In the genomic region with DNA sequence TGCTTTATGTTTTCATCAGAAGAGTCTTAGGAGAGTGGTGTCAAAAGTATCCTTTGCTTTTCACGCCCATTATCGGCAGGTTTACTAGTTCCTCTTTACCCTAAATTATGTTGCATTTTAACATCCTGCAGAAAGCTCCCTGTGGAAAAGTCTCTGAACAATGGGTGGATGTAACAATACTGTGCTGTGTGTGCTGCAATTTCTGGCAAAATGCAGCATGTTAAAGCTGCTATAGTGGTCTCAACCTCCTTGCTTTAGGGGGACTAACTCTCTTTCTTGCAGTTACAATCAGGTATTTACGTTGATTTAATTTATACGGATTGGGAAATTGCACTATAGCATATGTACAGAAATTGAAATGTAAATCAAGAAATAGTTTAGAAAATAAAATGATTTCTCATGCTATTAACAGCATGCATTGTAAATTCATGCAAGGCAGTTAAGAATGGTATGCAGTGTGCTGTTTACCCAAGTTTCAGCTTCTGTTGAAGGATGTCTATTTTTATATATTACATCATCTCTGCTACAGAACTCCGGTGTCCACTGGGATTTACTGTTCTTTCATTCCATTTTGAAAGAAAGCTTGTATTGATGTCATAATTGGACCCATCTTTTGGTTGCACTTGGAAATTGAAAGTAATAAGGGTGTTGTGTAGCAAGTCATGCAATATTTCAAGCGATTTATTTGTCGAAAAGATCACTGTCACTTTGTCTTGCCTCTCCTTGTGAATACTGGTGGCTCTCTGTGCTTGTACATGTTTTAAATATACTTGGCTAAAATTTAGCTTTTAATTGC, we compare ENCODE assay signal across 8 cellular contexts.
A peak's percentile ranks its signal among the peaks of the same experiment; 100 is the strongest.
DNase-seq lines count a peak whose midpoint lies in the region; ATAC-seq and TF ChIP-seq lines count a peak whose summit lies in the region.

No MANE protein-coding gene starts in this region.

- H3K27me3 ChIP-seq in sigmoid colon (no peaks in the 10 kb centered on the region), colonic mucosa (no peaks in the 10 kb centered on the region), WERI-Rb-1 (ENCODE audit: insufficient read depth, low read depth, severe bottlenecking) (no peaks in the 10 kb centered on the region)

- intact Hi-C loops in sigmoid colon (cut with DNase I), result no loop called here
- intact Hi-C loops in colonic mucosa (cut with DNase I), result no loop called here

- in situ Hi-C loops in G401 (cut with HindIII; ENCODE audit: low sequenced_read_pairs), result no loop called here

- TF ChIP-seq CTCF in fibroblast of pulmonary artery (IDR thresholded peaks at IDR 0.05; ENCODE audit: low read length, missing control alignments) (no peak), sigmoid colon (IDR thresholded peaks at IDR 0.05) (no peak), colonic mucosa (IDR thresholded peaks at IDR 0.05) (no peak), WERI-Rb-1 (IDR thresholded peaks at IDR 0.05; ENCODE audit: low read depth, low read length) (no peak)

- H3K9me3 ChIP-seq in sigmoid colon (no peaks in the 10 kb centered on the region), colonic mucosa (no peaks in the 10 kb centered on the region), WERI-Rb-1 (ENCODE audit: severe bottlenecking) (peaks cover 3% of the 10 kb centered on the region)

- no peak for TF ChIP-seq POLR2A in sigmoid colon (IDR thresholded peaks at IDR 0.05)

- peak; percentile 80 for DNase-seq in G401 (ENCODE audit: low spot score)
- DNase-seq in NCI-H774 (lab: John Stamatoyannopoulos, UW), result peak; percentile 54
- peak; percentile 87 for DNase-seq in fibroblast of pulmonary artery (ENCODE audit: low read depth)
- no peak for DNase-seq in sigmoid colon
- no peak for DNase-seq in colonic mucosa
- DNase-seq in WERI-Rb-1, result no peak
- no peak for DNase-seq in activated CD4-positive, alpha-beta T cell treated with anti-CD3 and anti-CD28 coated beads for 48 hours

- H3K9ac ChIP-seq in colonic mucosa (ENCODE audit: low read depth in 2 of 2, low read length in 2 of 2), result no peak overlapping the region

- H3K36me3 ChIP-seq in sigmoid colon (peaks cover 0 to 5% (median 0%) of the 10 kb centered on the region in 4 donors), colonic mucosa (no peaks in the 10 kb centered on the region), WERI-Rb-1 (no peaks in the 10 kb centered on the region; the same call in 1 of the 2 replicates)

- 73 to 78% methylated on average over 7 of the region's 7 CpGs for WGBS in sigmoid colon, 2 donors

- peak overlapping the region; percentile 51 for H3K4me3 ChIP-seq in fibroblast of pulmonary artery (replicated peaks; ENCODE audit: low read depth, low read length)
- H3K4me3 ChIP-seq in sigmoid colon, result peak overlapping the region in 3 of 4 donors; percentile 21 to 22 (median 22)
- no peak overlapping the region for H3K4me3 ChIP-seq in colonic mucosa
- H3K4me3 ChIP-seq in WERI-Rb-1 (ENCODE audit: low read depth, low read length), result no peak overlapping the region

- no peak for ATAC-seq in GM18498 (IDR thresholded peaks at IDR 0.05; ENCODE audit: unreplicated experiment)

- peaks cover 0 to 18% (median 3%) of the 10 kb centered on the region in 4 donors for H3K4me1 ChIP-seq in sigmoid colon
- no peaks in the 10 kb centered on the region for H3K4me1 ChIP-seq in colonic mucosa

- TF ChIP-seq EP300 in sigmoid colon (IDR thresholded peaks at IDR 0.05), result peak in 1 of 4 donors; percentile 3

- H3K27ac ChIP-seq in sigmoid colon, result peak overlapping the region; percentile 28 to 64 (median 40)
- H3K27ac ChIP-seq in colonic mucosa, result no peak overlapping the region
- no peak overlapping the region for H3K27ac ChIP-seq in WERI-Rb-1

Comparison
In these comparisons a context has a peak if more than half of its experiments do, and no peak if none do; other contexts are left out.
1. DNase-seq: peak in G401 (single experiment), NCI-H774 (single experiment) and fibroblast of pulmonary artery (single experiment); none in sigmoid colon (single experiment), colonic mucosa (single experiment), WERI-Rb-1 (single experiment) and activated CD4-positive, alpha-beta T cell treated with anti-CD3 and anti-CD28 coated beads for 48 hours (single experiment).
2. H3K4me3 ChIP-seq: peak in fibroblast of pulmonary artery (single experiment) and sigmoid colon (3 of 4); none in colonic mucosa (single experiment) and WERI-Rb-1 (single experiment).
3. H3K27ac ChIP-seq: peak in sigmoid colon (4 of 4); none in colonic mucosa (single experiment) and WERI-Rb-1 (single experiment).